31 cellular contexts compared by ENCODE assay signal in the genomic region with DNA sequence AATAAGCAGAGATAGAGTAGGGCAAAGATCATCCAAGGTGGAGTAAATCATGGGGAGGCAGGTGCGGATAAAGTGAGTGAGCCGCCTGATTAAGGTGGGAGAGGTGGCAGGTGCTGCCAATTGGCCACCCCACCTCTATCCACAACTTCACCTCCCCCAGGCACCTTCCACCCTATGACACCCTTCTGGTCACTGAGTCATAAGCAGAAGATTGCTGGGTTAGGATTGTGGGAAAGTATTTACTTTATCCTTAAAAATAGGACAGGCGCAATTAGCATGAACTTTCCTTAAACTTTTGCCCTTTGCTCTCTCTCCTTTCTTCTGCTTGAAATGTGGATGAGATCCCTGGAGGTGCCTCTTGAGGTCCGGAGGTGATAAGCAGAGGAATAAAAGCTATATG.
"Had no signal": no experiment of that assay in that cellular context is flagged by ENCODE, and none has a peak within 500 bp of the region (broad histone marks: within the 10 kb centered on the region; RNA-seq: fewer than 3 reads in every experiment).

No MANE protein-coding gene starts in this region.

- H3K4me1 ChIP-seq: neural progenitor cell, parathyroid adenoma, psoas muscle, right lobe of liver, sigmoid colon, spleen, suprapubic skin, testis, tibial nerve, upper lobe of left lung, vagina had no signal

- H3K79me2 ChIP-seq: parathyroid adenoma had no signal

- H3K4me3 Mint-ChIP-seq: naive thymus-derived CD4-positive, alpha-beta T cell; natural killer cell; nephron; neural progenitor cell; stimulated activated memory B cell treated with anti-CD40 and anti-IgM and Interleukin-4, amounts not matched to agents 10 μg/mL and 1 μg/mL and 100 μg/mL, for 72 hours; stimulated activated naive CD8-positive, alpha-beta T cell treated with anti-CD3 and anti-CD28 coated beads, Interleukin-15, amount 100 ng/mL, for 72 hours had no signal

- H3K4me3 ChIP-seq: neural progenitor cell, ovary, psoas muscle, right lobe of liver, sigmoid colon, smooth muscle cell, spleen, suprapubic skin, testis, tibial nerve, upper lobe of left lung, vagina had no signal

- H3K27ac Mint-ChIP-seq: naive thymus-derived CD4-positive, alpha-beta T cell; natural killer cell; nephron; progenitor cell of endocrine pancreas; stimulated activated memory B cell treated with anti-CD40 and anti-IgM and Interleukin-4, amounts not matched to agents 10 μg/mL and 1 μg/mL and 100 μg/mL, for 72 hours; stimulated activated naive CD8-positive, alpha-beta T cell treated with anti-CD3 and anti-CD28 coated beads, Interleukin-15, amount 100 ng/mL, for 72 hours had no signal

- DNase-seq: naive thymus-derived CD4-positive, alpha-beta T cell; natural killer cell; occipital lobe; ovary; posterior cingulate gyrus; psoas muscle; right cardiac atrium; right lobe of liver; sigmoid colon; spleen; stimulated activated CD4-positive, alpha-beta T cell treated with anti-CD3 and anti-CD28 coated beads, Interleukin-12 subunit alpha, Interleukin-12 subunit beta, amount 100 ng/mL, for 4 hours; stimulated activated CD4-positive, alpha-beta T cell treated with anti-CD3 and anti-CD28 coated beads, Interleukin-1b, Interleukin-23, amount 100 ng/mL, for 48 hours; stimulated activated CD4-positive, alpha-beta T cell treated with anti-CD3 and anti-CD28 coated beads, Interleukin-4, amount 100 ng/mL, for 1 hour; stimulated activated CD4-positive, alpha-beta T cell treated with anti-CD3 and anti-CD28 coated beads, Interleukin-4, amount 100 ng/mL, for 4 hours; stimulated activated CD8-positive, alpha-beta memory T cell treated with anti-CD3 and anti-CD28 coated beads, Interleukin-4, amount 100 ng/mL, for 48 hours; stimulated activated naive CD4-positive, alpha-beta T cell; stimulated activated naive CD8-positive, alpha-beta T cell treated with anti-CD3 and anti-CD28 coated beads, Interleukin-15, amount 100 ng/mL, for 72 hours; stimulated activated naive CD8-positive, alpha-beta T cell treated with anti-CD3 and anti-CD28 coated beads, Interleukin-15, Interleukin-2, amounts not matched to agents 100 U/mL and 50 U/mL, for 24 hours; substantia nigra; testis; trophoblast cell; upper lobe of left lung had no signal

- H2AFZ ChIP-seq: neural progenitor cell, parathyroid adenoma had no signal

- H3K36me3 ChIP-seq: neural progenitor cell, ovary, right lobe of liver, sigmoid colon, spleen, suprapubic skin, tibial nerve, upper lobe of left lung, vagina had no signal

- H3K27ac ChIP-seq: neural progenitor cell, ovary, parathyroid adenoma, psoas muscle, right lobe of liver, sigmoid colon, spleen, suprapubic skin, testis, tibial nerve, upper lobe of left lung, vagina had no signal

- H3K4me2 ChIP-seq: neural progenitor cell, smooth muscle cell had no signal

- H3K27me3 ChIP-seq: neural progenitor cell, ovary, right lobe of liver, sigmoid colon, suprapubic skin, testis, tibial nerve, upper lobe of left lung, vagina had no signal

- H3K9me3 ChIP-seq: ovary, psoas muscle, right lobe of liver, sigmoid colon, spleen, suprapubic skin, testis, tibial nerve, upper lobe of left lung, vagina had no signal

- H3K4me1 Mint-ChIP-seq: naive thymus-derived CD4-positive, alpha-beta T cell; natural killer cell; nephron; stimulated activated memory B cell treated with anti-CD40 and anti-IgM and Interleukin-4, amounts not matched to agents 10 μg/mL and 1 μg/mL and 100 μg/mL, for 72 hours; stimulated activated naive CD8-positive, alpha-beta T cell treated with anti-CD3 and anti-CD28 coated beads, Interleukin-15, amount 100 ng/mL, for 72 hours had no signal

- H3K9me3 Mint-ChIP-seq: nephron; stimulated activated memory B cell treated with anti-CD40 and anti-IgM and Interleukin-4, amounts not matched to agents 10 μg/mL and 1 μg/mL and 100 μg/mL, for 72 hours; stimulated activated naive CD8-positive, alpha-beta T cell treated with anti-CD3 and anti-CD28 coated beads, Interleukin-15, amount 100 ng/mL, for 72 hours had no signal

- H3K36me3 Mint-ChIP-seq: naive thymus-derived CD4-positive, alpha-beta T cell; natural killer cell; neural progenitor cell; stimulated activated memory B cell treated with anti-CD40 and anti-IgM and Interleukin-4, amounts not matched to agents 10 μg/mL and 1 μg/mL and 100 μg/mL, for 72 hours had no signal
